Comparison of ENCODE assay signal across 19 cellular contexts in the genomic region with DNA sequence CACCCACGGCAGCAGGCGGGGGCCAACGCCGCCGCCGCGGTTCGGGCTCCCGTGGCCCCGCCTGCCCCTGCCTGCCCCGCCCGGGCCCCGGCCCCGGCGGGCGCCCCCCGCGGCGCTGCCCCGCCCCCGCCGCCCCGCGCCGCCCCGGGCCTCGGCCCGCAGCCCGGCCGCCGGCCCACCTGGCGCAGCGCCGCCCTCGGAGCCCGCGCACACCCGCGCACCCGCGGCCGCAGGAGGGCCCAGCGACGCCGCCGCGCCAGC. TPM values are rescaled to one million over a fixed set of nuclear protein-coding genes. Genes with fewer than 3 reads are reported as not detected.
DNase-seq lines count a peak whose midpoint lies in the region; ATAC-seq and TF ChIP-seq lines count a peak whose summit lies in the region.
"Had no signal": no experiment of that assay in that cellular context is flagged by ENCODE, and none has a peak within 500 bp of the region (broad histone marks: within the 10 kb centered on the region; RNA-seq: fewer than 3 reads in every experiment).

A gene with protein sequence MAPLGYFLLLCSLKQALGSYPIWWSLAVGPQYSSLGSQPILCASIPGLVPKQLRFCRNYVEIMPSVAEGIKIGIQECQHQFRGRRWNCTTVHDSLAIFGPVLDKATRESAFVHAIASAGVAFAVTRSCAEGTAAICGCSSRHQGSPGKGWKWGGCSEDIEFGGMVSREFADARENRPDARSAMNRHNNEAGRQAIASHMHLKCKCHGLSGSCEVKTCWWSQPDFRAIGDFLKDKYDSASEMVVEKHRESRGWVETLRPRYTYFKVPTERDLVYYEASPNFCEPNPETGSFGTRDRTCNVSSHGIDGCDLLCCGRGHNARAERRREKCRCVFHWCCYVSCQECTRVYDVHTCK (plus strand): TSS at position 206 of the 261 bp plus-strand sequence. CDS start 131 bp downstream, outside the sequence.

- H3K27me3 ChIP-seq in H7 (ENCODE audit: control insufficient read depth, insufficient read depth, low read length) = peaks cover 87% of the 10 kb centered on the region
- peaks cover 12% of the 10 kb centered on the region for H3K27me3 ChIP-seq in parathyroid adenoma (ENCODE audit: control insufficient read depth, insufficient read depth, low read length)
- H3K27me3 ChIP-seq in left lung = peaks cover 53 to 97% of the 10 kb centered on the region in 2 donors
- H3K27me3 ChIP-seq: ovary had no signal

- TF ChIP-seq CTCF in WTC11 (IDR thresholded peaks at IDR 0.05) (no peak), parathyroid adenoma (IDR thresholded peaks at IDR 0.05) (no peak), left lung (IDR thresholded peaks at IDR 0.05) (no peak)

- H3K4me3 ChIP-seq in H7 (ENCODE audit: insufficient read depth, low read depth, low read length) = peak within 1 kb of the TSS; percentile 40
- peak within 1 kb of the TSS; percentile 20 for H3K4me3 ChIP-seq in iPS-11a (ENCODE audit: low read depth, low read length)
- H3K4me3 ChIP-seq in parathyroid adenoma (ENCODE audit: low read depth, low read length) = peak within 1 kb of the TSS; percentile 5
- H3K4me3 ChIP-seq in left lung = peak within 1 kb of the TSS in 1 of 2 donors; percentile 21
- H3K4me3 ChIP-seq: ovary, uterus had no signal

- H3K9me3 Mint-ChIP-seq in WTC11 = no peaks in the 10 kb centered on the region
- H3K9me3 Mint-ChIP-seq: activated T-cell treated with anti-CD3 and anti-CD28 coated beads, Interleukin-2, amount 50 U/mL, for 4 hours had no signal

- no peak within 1 kb of the TSS for H3K27ac Mint-ChIP-seq in WTC11

- peaks cover 35% of the 10 kb centered on the region for H3K4me1 Mint-ChIP-seq in WTC11

- CTCF ChIA-PET in WTC11 (lab: Charles Lee) = interaction anchor here (0.9 to 4.0 kb wide), 8 partner anchors 15 to 124 kb away, joined by 3 to 71 read pairs (median 6); no protein-coding TSS in a partner anchor

- no peaks in the 10 kb centered on the region for H3K79me2 ChIP-seq in parathyroid adenoma

- POLR2A ChIA-PET in WTC11 (lab: Charles Lee) = no interaction called here

- H3K27ac ChIP-seq in parathyroid adenoma = no peak within 1 kb of the TSS
- H3K27ac ChIP-seq in left lung = no peak within 1 kb of the TSS
- H3K27ac ChIP-seq: ovary, uterus had no signal

- peaks cover 95% of the 10 kb centered on the region for H3K27me3 Mint-ChIP-seq in WTC11 (ENCODE audit: low read depth)

- H3K4me2 ChIP-seq in parathyroid adenoma (ENCODE audit: low read length) = peak within 1 kb of the TSS; percentile 55

- H3K36me3 Mint-ChIP-seq in WTC11 = no peaks in the 10 kb centered on the region

- intact Hi-C loops in left lung (cut with DNase I) = no loop called here

- H3K9me3 ChIP-seq in parathyroid adenoma (ENCODE audit: control insufficient read depth, low read length) (no peaks in the 10 kb centered on the region), left lung (no peaks in the 10 kb centered on the region)
- H3K9me3 ChIP-seq: ovary, uterus had no signal

- peak within 1 kb of the TSS; percentile 63 for H3K4me3 Mint-ChIP-seq in WTC11

- H3K36me3 ChIP-seq in H7 (replicated peaks; ENCODE audit: control insufficient read depth, insufficient read depth, low read length) (no peaks in the 10 kb centered on the region), parathyroid adenoma (ENCODE audit: control insufficient read depth, insufficient read depth, low read length) (no peaks in the 10 kb centered on the region), left lung (no peaks in the 10 kb centered on the region)
- H3K36me3 ChIP-seq: ovary, uterus had no signal

- peak; percentile 91 for DNase-seq in H7
- no peak for DNase-seq in WTC11 (ENCODE audit: low spot score)
- no peak for DNase-seq in left lung
- no peak for DNase-seq in activated naive CD4-positive, alpha-beta T cell (lab: John Stamatoyannopoulos, UW)
- DNase-seq: activated CD4-positive, alpha-beta T cell treated with anti-CD3 and anti-CD28 coated beads for 4 hours; activated T-cell treated with anti-CD3 and anti-CD28 coated beads, Interleukin-2, amount 50 U/mL, for 4 hours; DMS153; NCI-H1092; NCI-H2227 treated with DMSO at 0.1 percent for 48 hours; stimulated activated CD4-positive, alpha-beta T cell treated with anti-CD3 and anti-CD28 coated beads, Interleukin-15, amount 100 ng/mL, for 24 hours had no signal

- peak within 1 kb of the TSS; percentile 28 for H2AFZ ChIP-seq in parathyroid adenoma

- ATAC-seq in WTC11 = no peak
- no peak for ATAC-seq in left lung
- no peak for ATAC-seq in HG02642 (IDR thresholded peaks at IDR 0.05; ENCODE audit: poor library complexity, unreplicated experiment)
- no peak for ATAC-seq in HG02763 (IDR thresholded peaks at IDR 0.05; ENCODE audit: unreplicated experiment)
- ATAC-seq: activated T-cell treated with anti-CD3 and anti-CD28 coated beads, Interleukin-2, amount 50 U/mL, for 4 hours; HepG2; left lobe of liver had no signal

- H3K4me1 ChIP-seq in parathyroid adenoma (no peaks in the 10 kb centered on the region), left lung (peaks cover 0 to 6% of the 10 kb centered on the region in 2 donors)

- no peak within 1 kb of the TSS for H3K9ac ChIP-seq in parathyroid adenoma

TF ChIP-seq in WTC11, 78 proteins besides CTCF, POLR2A, EP300 and RAD21:
- TF ChIP-seq, protein P1, sequence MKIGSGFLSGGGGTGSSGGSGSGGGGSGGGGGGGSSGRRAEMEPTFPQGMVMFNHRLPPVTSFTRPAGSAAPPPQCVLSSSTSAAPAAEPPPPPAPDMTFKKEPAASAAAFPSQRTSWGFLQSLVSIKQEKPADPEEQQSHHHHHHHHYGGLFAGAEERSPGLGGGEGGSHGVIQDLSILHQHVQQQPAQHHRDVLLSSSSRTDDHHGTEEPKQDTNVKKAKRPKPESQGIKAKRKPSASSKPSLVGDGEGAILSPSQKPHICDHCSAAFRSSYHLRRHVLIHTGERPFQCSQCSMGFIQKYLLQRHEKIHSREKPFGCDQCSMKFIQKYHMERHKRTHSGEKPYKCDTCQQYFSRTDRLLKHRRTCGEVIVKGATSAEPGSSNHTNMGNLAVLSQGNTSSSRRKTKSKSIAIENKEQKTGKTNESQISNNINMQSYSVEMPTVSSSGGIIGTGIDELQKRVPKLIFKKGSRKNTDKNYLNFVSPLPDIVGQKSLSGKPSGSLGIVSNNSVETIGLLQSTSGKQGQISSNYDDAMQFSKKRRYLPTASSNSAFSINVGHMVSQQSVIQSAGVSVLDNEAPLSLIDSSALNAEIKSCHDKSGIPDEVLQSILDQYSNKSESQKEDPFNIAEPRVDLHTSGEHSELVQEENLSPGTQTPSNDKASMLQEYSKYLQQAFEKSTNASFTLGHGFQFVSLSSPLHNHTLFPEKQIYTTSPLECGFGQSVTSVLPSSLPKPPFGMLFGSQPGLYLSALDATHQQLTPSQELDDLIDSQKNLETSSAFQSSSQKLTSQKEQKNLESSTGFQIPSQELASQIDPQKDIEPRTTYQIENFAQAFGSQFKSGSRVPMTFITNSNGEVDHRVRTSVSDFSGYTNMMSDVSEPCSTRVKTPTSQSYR (CRISPR knock-in tag; IDR thresholded peaks at IDR 0.05) = no peak
- no peak for TF ChIP-seq TEAD4 (CRISPR knock-in tag; IDR thresholded peaks at IDR 0.05)
- no peak for TF ChIP-seq OVOL2 (CRISPR knock-in tag; IDR thresholded peaks at IDR 0.05; ENCODE audit: borderline replicate concordance)
- TF ChIP-seq, protein P2, sequence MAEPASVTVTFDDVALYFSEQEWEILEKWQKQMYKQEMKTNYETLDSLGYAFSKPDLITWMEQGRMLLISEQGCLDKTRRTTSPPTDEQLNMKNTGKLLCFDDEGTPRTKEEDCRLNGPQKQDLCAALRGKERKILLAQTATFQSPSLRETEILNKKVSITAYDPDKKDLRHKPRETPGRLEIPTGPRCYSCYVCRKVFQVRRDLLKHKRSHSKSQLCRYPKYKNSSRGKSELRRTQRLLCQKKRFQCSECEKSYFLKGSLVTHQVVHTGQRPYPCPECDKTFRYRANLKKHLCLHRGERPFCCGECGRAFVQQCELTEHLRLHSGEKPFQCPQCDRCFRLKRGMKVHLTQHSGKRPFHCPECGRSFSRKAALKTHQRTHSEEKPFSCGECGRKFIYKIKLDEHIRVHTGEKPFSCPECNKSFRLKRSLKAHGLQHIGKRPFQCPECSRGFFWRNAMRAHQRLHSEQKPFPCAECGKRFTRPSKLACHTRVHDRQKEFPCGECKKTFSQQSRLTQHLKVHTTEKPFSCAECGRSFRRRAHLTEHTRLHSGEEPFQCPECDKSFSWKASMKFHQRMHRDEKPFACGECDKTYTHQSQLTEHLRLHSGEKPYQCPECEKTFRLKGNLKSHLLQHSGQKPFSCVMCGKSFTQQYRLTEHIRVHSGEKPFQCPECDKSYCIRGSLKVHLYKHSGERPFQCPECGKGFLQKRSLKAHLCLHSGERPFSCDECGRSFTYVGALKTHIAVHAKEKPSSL (CRISPR knock-in tag; conservative IDR thresholded peaks at IDR 0.05) = no peak
- TF ChIP-seq SOX15 (CRISPR knock-in tag; IDR thresholded peaks at IDR 0.05) = no peak
- TF ChIP-seq, protein P3, sequence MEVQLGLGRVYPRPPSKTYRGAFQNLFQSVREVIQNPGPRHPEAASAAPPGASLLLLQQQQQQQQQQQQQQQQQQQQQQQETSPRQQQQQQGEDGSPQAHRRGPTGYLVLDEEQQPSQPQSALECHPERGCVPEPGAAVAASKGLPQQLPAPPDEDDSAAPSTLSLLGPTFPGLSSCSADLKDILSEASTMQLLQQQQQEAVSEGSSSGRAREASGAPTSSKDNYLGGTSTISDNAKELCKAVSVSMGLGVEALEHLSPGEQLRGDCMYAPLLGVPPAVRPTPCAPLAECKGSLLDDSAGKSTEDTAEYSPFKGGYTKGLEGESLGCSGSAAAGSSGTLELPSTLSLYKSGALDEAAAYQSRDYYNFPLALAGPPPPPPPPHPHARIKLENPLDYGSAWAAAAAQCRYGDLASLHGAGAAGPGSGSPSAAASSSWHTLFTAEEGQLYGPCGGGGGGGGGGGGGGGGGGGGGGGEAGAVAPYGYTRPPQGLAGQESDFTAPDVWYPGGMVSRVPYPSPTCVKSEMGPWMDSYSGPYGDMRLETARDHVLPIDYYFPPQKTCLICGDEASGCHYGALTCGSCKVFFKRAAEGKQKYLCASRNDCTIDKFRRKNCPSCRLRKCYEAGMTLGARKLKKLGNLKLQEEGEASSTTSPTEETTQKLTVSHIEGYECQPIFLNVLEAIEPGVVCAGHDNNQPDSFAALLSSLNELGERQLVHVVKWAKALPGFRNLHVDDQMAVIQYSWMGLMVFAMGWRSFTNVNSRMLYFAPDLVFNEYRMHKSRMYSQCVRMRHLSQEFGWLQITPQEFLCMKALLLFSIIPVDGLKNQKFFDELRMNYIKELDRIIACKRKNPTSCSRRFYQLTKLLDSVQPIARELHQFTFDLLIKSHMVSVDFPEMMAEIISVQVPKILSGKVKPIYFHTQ (CRISPR knock-in tag; IDR thresholded peaks at IDR 0.05) = no peak

RNA-seq across cellular contexts. Expression of the gene that starts here (rescaled TPM):
- 0.31 and 0.33 TPM in 2 replicates for total RNA-seq in H7 (2014; rRNA removed; shearing (Covaris generic))
- total RNA-seq in WTC11 (2021) (0.16 to 0.34 TPM (median 0.17 TPM) in 3 replicates), left lung (1 to 10 TPM in 1 of 2 donors, under 1 TPM in 1; 0.96 to 1.5 TPM)
- total RNA-seq: activated T-cell treated with anti-CD3 and anti-CD28 coated beads, Interleukin-2, amount 50 U/mL, for 4 hours; HepG2; left lobe of liver; OCI-LY7; ovary; uterus had no signal

Comparison
In these comparisons a context has a peak if more than half of its experiments do, and no peak if none do; other contexts are left out.
1. Peak in DNase-seq and H3K4me3 ChIP-seq in H7; RNA of the gene not detected or under 1 TPM.